8 cellular contexts compared by ENCODE assay signal in the genomic region with DNA sequence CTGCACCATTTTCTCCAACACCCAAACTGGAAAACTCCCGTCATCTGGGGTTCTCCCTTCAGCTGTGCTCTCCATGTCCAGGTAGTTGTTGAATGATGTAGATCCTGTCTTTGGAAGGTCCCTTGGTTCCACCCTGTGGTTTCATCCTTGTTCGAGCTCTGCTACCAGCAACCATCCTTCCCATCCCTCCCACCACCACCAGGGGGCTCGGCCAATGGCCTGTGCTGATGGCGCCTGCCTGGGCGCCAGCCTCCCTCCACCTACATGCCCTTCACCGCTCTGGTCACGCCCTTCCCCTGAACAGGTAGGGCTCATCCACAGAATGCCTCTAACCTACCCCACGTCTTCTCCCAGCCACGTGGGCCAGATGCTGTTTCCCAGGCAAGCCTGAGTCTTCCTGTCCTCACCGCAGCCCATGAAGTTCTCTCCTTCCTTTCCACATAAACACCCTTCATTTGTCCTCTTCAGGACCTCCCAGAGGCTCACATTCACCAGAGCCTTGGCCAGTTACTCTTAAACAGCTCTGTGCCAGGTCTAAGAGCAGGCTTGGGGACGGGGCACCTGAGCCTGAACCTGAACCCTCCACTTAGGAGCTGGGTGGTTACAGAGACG.
DNase-seq lines count a peak whose midpoint lies in the region; ATAC-seq and TF ChIP-seq lines count a peak whose summit lies in the region.

No MANE protein-coding gene starts in this region.

- H3K9me3 Mint-ChIP-seq in central memory CD8-positive, alpha-beta T cell: no peaks in the 10 kb centered on the region
- peaks cover 6% of the 10 kb centered on the region for H3K9me3 Mint-ChIP-seq in progenitor cell of endocrine pancreas (ENCODE audit: low read depth)

- DNase-seq in GM10248 (ENCODE audit: extremely low spot score) (no peak), NB4 (ENCODE audit: low read depth) (peak; percentile 57), progenitor cell of endocrine pancreas (ENCODE audit: low spot score, unreplicated experiment) (no peak), NOMO-1 (lab: John Stamatoyannopoulos, UW; ENCODE audit: unreplicated experiment in 2 of 2) (no peak), NCI-H2107 (lab: John Stamatoyannopoulos, UW) (no peak)
- no peak for DNase-seq in central memory CD8-positive, alpha-beta T cell (ENCODE audit: low spot score in 2 of 2)

- peak overlapping the region; percentile 5 for H3K4me3 Mint-ChIP-seq in central memory CD8-positive, alpha-beta T cell
- no peak overlapping the region for H3K4me3 Mint-ChIP-seq in progenitor cell of endocrine pancreas (ENCODE audit: low read depth)

- TF ChIP-seq POLR2A in NB4 (IDR thresholded peaks at IDR 0.05; ENCODE audit: extremely low read depth, insufficient read length): no peak

- H3K27me3 Mint-ChIP-seq in central memory CD8-positive, alpha-beta T cell: no peaks in the 10 kb centered on the region
- H3K27me3 Mint-ChIP-seq in progenitor cell of endocrine pancreas: peaks cover 10% of the 10 kb centered on the region

- CTCF ChIA-PET in GM10248 (lab: Yijun Ruan, JAX): interaction anchor here (0.7 to 21.8 kb wide), 31 partner anchors 9 to 272 kb away, joined by 3 to 620 read pairs (median 6); no protein-coding TSS in a partner anchor

- POLR2A ChIA-PET in GM10248 (lab: Yijun Ruan, JAX): interaction anchor here (0.6 to 4.7 kb wide), 6 partner anchors 10 to 186 kb away, joined by 3 to 39 read pairs (median 3); a partner anchor contains a TSS

- no peak for ATAC-seq in central memory CD8-positive, alpha-beta T cell (replicated peaks; ENCODE audit: extremely low read depth, poor library complexity, severe bottlenecking)
- ATAC-seq in GM19467 (IDR thresholded peaks at IDR 0.05; ENCODE audit: unreplicated experiment) (no peak), HG02623 (IDR thresholded peaks at IDR 0.05; ENCODE audit: unreplicated experiment) (no peak)

- H3K36me3 Mint-ChIP-seq in central memory CD8-positive, alpha-beta T cell (ENCODE audit: insufficient read depth): peaks cover 5% of the 10 kb centered on the region
- H3K36me3 Mint-ChIP-seq in progenitor cell of endocrine pancreas (ENCODE audit: insufficient read depth): no peaks in the 10 kb centered on the region

- peaks cover 46% of the 10 kb centered on the region for H3K4me1 Mint-ChIP-seq in central memory CD8-positive, alpha-beta T cell
- H3K4me1 Mint-ChIP-seq in progenitor cell of endocrine pancreas (ENCODE audit: low read depth): peaks cover 14% of the 10 kb centered on the region

- H3K27ac Mint-ChIP-seq in central memory CD8-positive, alpha-beta T cell (ENCODE audit: low read depth): no peak overlapping the region
- H3K27ac Mint-ChIP-seq in progenitor cell of endocrine pancreas: no peak overlapping the region

- TF ChIP-seq CTCF in GM10248 (IDR thresholded peaks at IDR 0.05; ENCODE audit: control extremely low read depth, extremely low read depth, low read depth, missing control alignments): peak; percentile 50
- TF ChIP-seq CTCF in NB4 (IDR thresholded peaks at IDR 0.05; ENCODE audit: low read depth, low read length): peak; percentile 74
- peak; percentile 56 for TF ChIP-seq CTCF in progenitor cell of endocrine pancreas (IDR thresholded peaks at IDR 0.05; ENCODE audit: unreplicated experiment)

- H3K4me3 ChIP-seq in NB4 (ENCODE audit: low read depth, low read length): no peak overlapping the region
